Comparison of ENCODE assay signal across 8 cellular contexts in genomic region chr10:86969421-86970041, GRCh38. TPM values are rescaled to one million over a fixed set of nuclear protein-coding genes. Genes with fewer than 3 reads are reported as not detected.
DNase-seq lines count a peak whose midpoint lies in the region; ATAC-seq and TF ChIP-seq lines count a peak whose summit lies in the region.

No MANE protein-coding gene starts in this region.

- H3K4me1 ChIP-seq in mucosa of stomach (ENCODE audit: control insufficient read depth, insufficient read depth, low read length) = peaks cover 60% of the 10 kb centered on the region

- ATAC-seq in HG03457 (IDR thresholded peaks at IDR 0.05; ENCODE audit: unreplicated experiment) (no peak), HG03039 (IDR thresholded peaks at IDR 0.05; ENCODE audit: unreplicated experiment) (no peak)

- no peaks in the 10 kb centered on the region for H3K36me3 ChIP-seq in mucosa of stomach (ENCODE audit: control insufficient read depth, insufficient read depth, low read length)

- no peaks in the 10 kb centered on the region for H3K9me3 ChIP-seq in mucosa of stomach (ENCODE audit: control insufficient read depth, low read length)

- peaks cover 30% of the 10 kb centered on the region for H3K27me3 ChIP-seq in mucosa of stomach (ENCODE audit: control insufficient read depth, insufficient read depth, low read length)

- no peak for DNase-seq in HFF-Myc (ENCODE audit: extremely low read depth, low read depth)
- peak; percentile 62 for DNase-seq in dermis blood vessel endothelial cell
- no peak for DNase-seq in medulla oblongata (ENCODE audit: extremely low spot score)
- no peak for DNase-seq in activated CD4-positive, alpha-beta T cell treated with anti-CD3 and anti-CD28 coated beads, Interleukin-2, amount 50 U/mL, for 1 hour

- peak overlapping the region; percentile 57 for H3K9ac ChIP-seq in mucosa of stomach (ENCODE audit: low read length)

- peak overlapping the region; percentile 75 for H3K27ac ChIP-seq in 22Rv1

- peak overlapping the region; percentile 61 for H3K4me3 ChIP-seq in HFF-Myc (replicated peaks; ENCODE audit: low read depth, low read length)
- H3K4me3 ChIP-seq in mucosa of stomach (ENCODE audit: low read length) = no peak overlapping the region

- TF ChIP-seq CTCF in 22Rv1 (IDR thresholded peaks at IDR 0.05) = no peak
- no peak for TF ChIP-seq CTCF in HFF-Myc (IDR thresholded peaks at IDR 0.05; ENCODE audit: low read depth, low read length, missing control alignments)

RNA-seq across cellular contexts. Expression of gene ADIRF, which starts 1.2 kb away (rescaled TPM):
- total RNA-seq in dermis blood vessel endothelial cell = 12.8 and 23.8 TPM in 2 replicates

RNA-seq across cellular contexts. Expression of gene SNCG, which starts 11.1 kb away (rescaled TPM):
- total RNA-seq in dermis blood vessel endothelial cell = 111 and 117 TPM in 2 replicates

RNA-seq across cellular contexts. Expression of gene MMRN2, which starts 12.1 kb away (rescaled TPM):
- 465 and 483 TPM in 2 replicates for total RNA-seq in dermis blood vessel endothelial cell

RNA-seq across cellular contexts. Expression of gene FAM25A, which starts 50.6 kb away (rescaled TPM):
- total RNA-seq in dermis blood vessel endothelial cell = not detected in 2 replicates
